9 cellular contexts compared by ENCODE assay signal in the genomic region with DNA sequence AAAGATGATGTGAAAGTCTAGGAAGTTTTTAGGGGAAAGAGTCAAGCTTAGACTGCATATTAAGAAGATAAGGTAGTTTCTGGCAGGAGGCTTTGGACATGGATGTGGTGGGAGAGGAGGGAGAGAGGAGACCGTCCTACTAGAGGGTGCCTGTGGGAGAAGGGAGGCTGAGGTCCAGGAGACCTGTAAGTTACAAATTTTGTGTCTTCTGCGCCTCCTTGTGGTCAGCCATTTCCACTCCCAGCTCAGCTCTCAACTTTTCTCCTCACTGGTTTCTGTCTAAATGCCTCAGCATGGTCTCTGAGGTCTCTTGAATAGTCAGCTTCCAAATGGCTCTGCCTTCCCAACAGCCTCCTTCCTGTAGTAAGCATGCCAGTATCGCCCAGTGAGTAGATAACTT.
DNase-seq lines count a peak whose midpoint lies in the region; ATAC-seq, FAIRE-seq and TF ChIP-seq lines count a peak whose summit lies in the region.
"Had no signal": no experiment of that assay in that cellular context is flagged by ENCODE, and none has a peak within 500 bp of the region (broad histone marks: within the 10 kb centered on the region; RNA-seq: fewer than 3 reads in every experiment).

No MANE protein-coding gene starts in this region.

- H3K36me3 ChIP-seq in BE2C (no peaks in the 10 kb centered on the region), PC-3 (ENCODE audit: low read depth, low read length) (no peaks in the 10 kb centered on the region)
- H3K36me3 ChIP-seq: uterus had no signal

- H3K27ac ChIP-seq in PC-3 (ENCODE audit: low read length), result no peak overlapping the region
- H3K27ac ChIP-seq: uterus had no signal

- no peak overlapping the region for H3K4me3 Mint-ChIP-seq in mesothelial cell of epicardium

- ATAC-seq in PC-3 (peak; percentile 77), HG02973 (IDR thresholded peaks at IDR 0.05; ENCODE audit: unreplicated experiment) (no peak), GM21381 (IDR thresholded peaks at IDR 0.05; ENCODE audit: unreplicated experiment) (no peak), GM19328 (IDR thresholded peaks at IDR 0.05; ENCODE audit: unreplicated experiment) (no peak)

- H3F3A ChIP-seq in PC-3 (ENCODE audit: low read length, unreplicated experiment), result no peaks in the 10 kb centered on the region

- H3K27me3 ChIP-seq in BE2C, result no peaks in the 10 kb centered on the region
- H3K27me3 ChIP-seq in PC-3 (ENCODE audit: low read length), result peaks cover 42% of the 10 kb centered on the region
- H3K27me3 ChIP-seq: uterus had no signal

- H3K4me3 ChIP-seq in BE2C (ENCODE audit: low read depth, low read length), result no peak overlapping the region
- no peak overlapping the region for H3K4me3 ChIP-seq in PC-3 (ENCODE audit: low read length)
- H3K4me3 ChIP-seq: uterus had no signal

- H2AFZ ChIP-seq in PC-3 (ENCODE audit: low read length), result no peak overlapping the region

- H3K36me3 Mint-ChIP-seq in mesothelial cell of epicardium, result no peaks in the 10 kb centered on the region

- H3K9me2 ChIP-seq in PC-3 (replicated peaks; ENCODE audit: low read length), result no peaks in the 10 kb centered on the region

- peaks cover 6% of the 10 kb centered on the region for H3K4me1 ChIP-seq in BE2C
- H3K4me1 ChIP-seq in PC-3 (ENCODE audit: insufficient read depth, low read length), result no peaks in the 10 kb centered on the region
- H3K4me1 ChIP-seq: uterus had no signal

- no peaks in the 10 kb centered on the region for H3K9me3 ChIP-seq in BE2C
- no peaks in the 10 kb centered on the region for H3K9me3 ChIP-seq in PC-3 (ENCODE audit: low read length)
- H3K9me3 ChIP-seq: uterus had no signal

- no TSS peak for BruUV-seq in PC-3 (replicated peaks; lab: Mats Ljungman, UMichigan)

- peak; percentile 68 for TF ChIP-seq CTCF in BE2C (IDR thresholded peaks at IDR 0.05; ENCODE audit: low read depth, low read length)
- TF ChIP-seq CTCF in PC-3 (conservative IDR thresholded peaks at IDR 0.05; ENCODE audit: low read depth, low read length), result peak; percentile 75
- peak; percentile 57 for TF ChIP-seq CTCF in mesothelial cell of epicardium (IDR thresholded peaks at IDR 0.05; ENCODE audit: unreplicated experiment)

- POLR2A ChIA-PET in PC-3 (lab: Charles Lee; ENCODE audit: unreplicated experiment), result no interaction called here

- peaks cover 9% of the 10 kb centered on the region for H3K9me3 Mint-ChIP-seq in mesothelial cell of epicardium

- H3K9ac ChIP-seq in PC-3 (ENCODE audit: low read length), result no peak overlapping the region

- H3K4me1 Mint-ChIP-seq in mesothelial cell of epicardium, result peaks cover 28% of the 10 kb centered on the region

- no peak overlapping the region for H3K4me2 ChIP-seq in PC-3 (ENCODE audit: low read length)

- H3K27me3 Mint-ChIP-seq in mesothelial cell of epicardium (ENCODE audit: low read depth), result peaks cover 26% of the 10 kb centered on the region

- intact Hi-C loops in PC-3 (cut with micrococcal nuclease), result loop anchor here (5.0 kb wide), 2 partner anchors 863 to 1498 kb away; no protein-coding TSS in a partner anchor

- no peaks in the 10 kb centered on the region for H4K20me1 ChIP-seq in PC-3 (ENCODE audit: low read length)

- no peaks in the 10 kb centered on the region for H3K79me2 ChIP-seq in PC-3 (ENCODE audit: low read length)

- H3K27ac Mint-ChIP-seq in mesothelial cell of epicardium, result no peak overlapping the region

- peak; percentile 74 for FAIRE-seq in GM18507 (lab: Jason Lieb, UNC)

- CTCF ChIA-PET in PC-3 (lab: Charles Lee), result interaction anchor here (1.1 kb wide), 1 partner anchor 66 kb away, joined by 7 read pairs; no protein-coding TSS in a partner anchor

- DNase-seq in BE2C (peak; percentile 63), GM18507 (ENCODE audit: extremely low spot score, insufficient read length, low read depth) (no peak), PC-3 (peak; percentile 69), dermis blood vessel endothelial cell (peak; percentile 69), mesothelial cell of epicardium (ENCODE audit: low spot score in 2 of 2, unreplicated experiment in 2 of 2) (peak in 1 of 2 experiments; percentile 51)
